In genomic region chr7:129522088-129522970, GRCh38 we compare ENCODE assay signal across 18 cellular contexts. TPM values are rescaled to one million over a fixed set of nuclear protein-coding genes. Genes with fewer than 3 reads are reported as not detected.
DNase-seq lines count a peak whose midpoint lies in the region; ATAC-seq and TF ChIP-seq lines count a peak whose summit lies in the region.
"Had no signal": no experiment of that assay in that cellular context is flagged by ENCODE, and none has a peak within 500 bp of the region (broad histone marks: within the 10 kb centered on the region; RNA-seq: fewer than 3 reads in every experiment).

No MANE protein-coding gene starts in this region.

- H3K27me3 Mint-ChIP-seq in WTC11 (ENCODE audit: low read depth) (peaks cover 2% of the 10 kb centered on the region; the same call in 1 of the 2 replicates), progenitor cell of endocrine pancreas (peaks cover 43% of the 10 kb centered on the region)

- no peak overlapping the region for H3K4me3 ChIP-seq in hepatocyte
- H3K4me3 ChIP-seq: dorsolateral prefrontal cortex had no signal

- H3K4me1 ChIP-seq in hepatocyte (ENCODE audit: insufficient read depth): no peaks in the 10 kb centered on the region

- TF ChIP-seq CTCF in WTC11 (IDR thresholded peaks at IDR 0.05) (no peak), hepatocyte (IDR thresholded peaks at IDR 0.05; ENCODE audit: poor library complexity) (no peak), progenitor cell of endocrine pancreas (IDR thresholded peaks at IDR 0.05; ENCODE audit: unreplicated experiment) (no peak), GM13977 (IDR thresholded peaks at IDR 0.05; ENCODE audit: extremely low read depth, insufficient read depth, missing control alignments) (no peak)

- DNase-seq in HuH-7 (ENCODE audit: low spot score) (peak; percentile 61), WTC11 (ENCODE audit: low spot score) (peak; percentile 64), hepatocyte (ENCODE audit: low spot score) (peak; percentile 23), progenitor cell of endocrine pancreas (ENCODE audit: low spot score, unreplicated experiment) (peak; percentile 31), NCI-H146 (lab: John Stamatoyannopoulos, UW) (no peak), GM13977 (ENCODE audit: low spot score) (no peak)
- DNase-seq: activated CD4-positive, CD25-positive, alpha-beta regulatory T cell; activated gamma-delta T cell; C1 segment of cervical spinal cord; dorsolateral prefrontal cortex; hippocampal formation; Kasumi-1; NCI-H1105 treated with DMSO at 0.1 percent for 48 hours; stimulated activated naive B cell treated with anti-CD40 and anti-IgM and Interleukin-4, amounts not matched to agents 10 μg/mL and 1 μg/mL and 100 μg/mL, for 72 hours; trophoblast cell had no signal

- H3K36me3 ChIP-seq in hepatocyte (replicated peaks; ENCODE audit: insufficient read depth, low read depth): no peaks in the 10 kb centered on the region

- no peak overlapping the region for H2AFZ ChIP-seq in hepatocyte

- no peak overlapping the region for H3K27ac ChIP-seq in hepatocyte
- H3K27ac ChIP-seq: dorsolateral prefrontal cortex had no signal

- peak; percentile 85 for ATAC-seq in WTC11
- no peak for ATAC-seq in HG02970 (IDR thresholded peaks at IDR 0.05; ENCODE audit: low FRiP score, unreplicated experiment)
- ATAC-seq: stimulated activated naive B cell treated with anti-CD40 and anti-IgM and Interleukin-4, amounts not matched to agents 10 μg/mL and 1 μg/mL and 100 μg/mL, for 72 hours had no signal

- no peaks in the 10 kb centered on the region for H3K9me3 ChIP-seq in hepatocyte (ENCODE audit: low read depth)

- H3K9me3 Mint-ChIP-seq in WTC11 (peaks cover 7% of the 10 kb centered on the region; the same call in 1 of the 2 replicates), progenitor cell of endocrine pancreas (ENCODE audit: low read depth) (no peaks in the 10 kb centered on the region)
- H3K9me3 Mint-ChIP-seq: stimulated activated naive B cell treated with anti-CD40 and anti-IgM and Interleukin-4, amounts not matched to agents 10 μg/mL and 1 μg/mL and 100 μg/mL, for 72 hours; T-helper 1 cell treated with Interleukin-12 subunit alpha and Interleukin-12 subunit beta and Interleukin-4 antibody, amounts not matched to agents 30 μg/mL and 1 μg/mL, for 36 hours had no signal

- in situ Hi-C loops in GM13977 (cut with MboI; ENCODE audit: low pct_unique_long_range_greater_than_20kb, low sequenced_read_pairs, unreplicated experiment): no loop called here

- no peak overlapping the region for H3K4me2 ChIP-seq in hepatocyte

- H3K4me1 Mint-ChIP-seq in WTC11 (peaks cover 33% of the 10 kb centered on the region), progenitor cell of endocrine pancreas (ENCODE audit: low read depth) (no peaks in the 10 kb centered on the region)
- H3K4me1 Mint-ChIP-seq: stimulated activated naive B cell treated with anti-CD40 and anti-IgM and Interleukin-4, amounts not matched to agents 10 μg/mL and 1 μg/mL and 100 μg/mL, for 72 hours had no signal

- no peaks in the 10 kb centered on the region for H3K36me3 Mint-ChIP-seq in WTC11
- H3K36me3 Mint-ChIP-seq in progenitor cell of endocrine pancreas (ENCODE audit: insufficient read depth): no peaks in the 10 kb centered on the region
- H3K36me3 Mint-ChIP-seq: stimulated activated naive B cell treated with anti-CD40 and anti-IgM and Interleukin-4, amounts not matched to agents 10 μg/mL and 1 μg/mL and 100 μg/mL, for 72 hours had no signal

- CTCF ChIA-PET in WTC11 (lab: Charles Lee): interaction anchor here (0.8 to 2.3 kb wide), 3 partner anchors 10 to 165 kb away, joined by 3 to 9 read pairs (median 3); no protein-coding TSS in a partner anchor

- no peaks in the 10 kb centered on the region for H3K9me2 ChIP-seq in hepatocyte (replicated peaks; ENCODE audit: insufficient read depth)

- H3K4me3 Mint-ChIP-seq in WTC11 (no peak overlapping the region), progenitor cell of endocrine pancreas (ENCODE audit: low read depth) (no peak overlapping the region)
- H3K4me3 Mint-ChIP-seq: stimulated activated naive B cell treated with anti-CD40 and anti-IgM and Interleukin-4, amounts not matched to agents 10 μg/mL and 1 μg/mL and 100 μg/mL, for 72 hours; T-helper 1 cell treated with Interleukin-12 subunit alpha and Interleukin-12 subunit beta and Interleukin-4 antibody, amounts not matched to agents 30 μg/mL and 1 μg/mL, for 36 hours had no signal

- WGBS in hepatocyte (ENCODE audit: low lambda C conversion rate, missing lambda C conversion rate): 56% methylated on average over 30 of the region's 30 CpGs

- peaks cover 15% of the 10 kb centered on the region for H3K27me3 ChIP-seq in hepatocyte
- H3K27me3 ChIP-seq: dorsolateral prefrontal cortex had no signal

- H3K79me2 ChIP-seq in hepatocyte: no peaks in the 10 kb centered on the region

- H4K20me1 ChIP-seq in hepatocyte (ENCODE audit: insufficient read depth, poor library complexity, severe bottlenecking): no peaks in the 10 kb centered on the region

- POLR2A ChIA-PET in WTC11 (lab: Charles Lee): no interaction called here

- H3K27ac Mint-ChIP-seq in WTC11 (peak overlapping the region; percentile 43; the same call in 1 of the 2 replicates), progenitor cell of endocrine pancreas (no peak overlapping the region)
- H3K27ac Mint-ChIP-seq: stimulated activated naive B cell treated with anti-CD40 and anti-IgM and Interleukin-4, amounts not matched to agents 10 μg/mL and 1 μg/mL and 100 μg/mL, for 72 hours; T-helper 1 cell treated with Interleukin-12 subunit alpha and Interleukin-12 subunit beta and Interleukin-4 antibody, amounts not matched to agents 30 μg/mL and 1 μg/mL, for 36 hours had no signal

TF ChIP-seq in WTC11, 78 proteins besides CTCF, POLR2A, EP300 and RAD21 (continues in another document):
- TF ChIP-seq ZNF121 (CRISPR knock-in tag; IDR thresholded peaks at IDR 0.05): peak; percentile 69; the same call in 1 of the 2 replicates
- TF ChIP-seq SOX15 (CRISPR knock-in tag; IDR thresholded peaks at IDR 0.05): no peak
- TF ChIP-seq ATF2 (CRISPR knock-in tag; IDR thresholded peaks at IDR 0.05; ENCODE audit: borderline replicate concordance, low read depth): no peak
- TF ChIP-seq USF2 (CRISPR knock-in tag; IDR thresholded peaks at IDR 0.05): no peak
- TF ChIP-seq CDX4 (CRISPR knock-in tag; IDR thresholded peaks at IDR 0.05; ENCODE audit: borderline replicate concordance): no peak
- 0 out of 2 replicates have a peak, but pooled peaks have one; percentile 55 for TF ChIP-seq FOXP4 (CRISPR knock-in tag; IDR thresholded peaks at IDR 0.05)
- no peak for TF ChIP-seq NR1H2 (CRISPR knock-in tag; IDR thresholded peaks at IDR 0.05)
- no peak for TF ChIP-seq FOXK1 (CRISPR knock-in tag; IDR thresholded peaks at IDR 0.05)
- no peak for TF ChIP-seq E2F4 (CRISPR knock-in tag; IDR thresholded peaks at IDR 0.05; ENCODE audit: borderline replicate concordance, low read depth)

RNA-seq across cellular contexts. Expression of gene SMKR1, which starts 20.0 kb away (rescaled TPM):
- 0.23 to 0.50 TPM (median 0.34 TPM) in 3 replicates for total RNA-seq in WTC11 (2021)
- 0.88 TPM in 1 of 2 replicates, not detected in the other for total RNA-seq in hepatocyte
- 0.37 and 1.8 TPM in 2 replicates for polyA plus RNA-seq in hepatocyte
- total RNA-seq in progenitor cell of endocrine pancreas: 1.7 and 2.3 TPM in 2 replicates
- total RNA-seq: liver had no signal
- polyA plus RNA-seq: liver had no signal

Comparison
In these comparisons a context has a peak if more than half of its experiments do, and no peak if none do; other contexts are left out.
1. DNase-seq: peak in HuH-7 (single experiment), WTC11 (single experiment), hepatocyte (single experiment) and progenitor cell of endocrine pancreas (single experiment); none in NCI-H146 (single experiment) and GM13977 (single experiment).